27 cellular contexts compared by ENCODE assay signal in the genomic region with DNA sequence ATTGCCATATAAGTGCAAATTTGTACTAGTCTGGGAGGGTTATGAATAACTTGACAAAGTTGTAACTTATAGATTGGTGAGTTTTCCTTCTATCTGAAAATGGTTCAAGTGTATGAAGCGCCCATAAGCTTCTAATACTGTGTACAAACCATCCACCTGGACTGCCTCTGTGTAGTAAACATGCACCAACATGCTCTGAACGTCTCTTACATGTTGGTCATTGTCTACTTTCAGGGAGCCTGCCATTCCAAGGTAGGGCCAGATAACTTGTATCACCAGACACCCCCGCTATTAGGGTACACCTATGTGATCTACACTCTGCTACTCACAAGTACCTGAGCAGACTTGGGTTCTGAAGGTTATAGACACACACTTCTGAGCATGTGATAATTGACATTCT.
A peak's percentile ranks its signal among the peaks of the same experiment; 100 is the strongest.
DNase-seq lines count a peak whose midpoint lies in the region; ATAC-seq, FAIRE-seq and TF ChIP-seq lines count a peak whose summit lies in the region.
"Had no signal": no experiment of that assay in that cellular context is flagged by ENCODE, and none has a peak within 500 bp of the region (broad histone marks: within the 10 kb centered on the region; RNA-seq: fewer than 3 reads in every experiment).

No MANE protein-coding gene starts in this region.

- peak; percentile 81 for ATAC-seq in foreskin keratinocyte
- no peak for ATAC-seq in left colon
- ATAC-seq: GM12878 had no signal

- DNase-seq in bronchial epithelial cell (ENCODE audit: low read depth), result peak; percentile 39
- DNase-seq in epithelial cell of esophagus (ENCODE audit: low read depth), result peak; percentile 23
- DNase-seq in foreskin keratinocyte, result peak; percentile 45 to 77
- DNase-seq in mucosa of gallbladder (ENCODE audit: low spot score), result no peak
- DNase-seq in stimulated activated CD4-positive, alpha-beta T cell treated with anti-CD3 and anti-CD28 coated beads, Interleukin-2, amount 100 ng/mL, for 24 hours, result no peak
- no peak for DNase-seq in left colon
- DNase-seq: 8988T; ACHN; BE2C; C1 segment of cervical spinal cord; CD4-positive, alpha-beta memory T cell; CD4-positive, CD25-positive, alpha-beta regulatory T cell; CD8-positive, alpha-beta memory T cell; COR-L47; DMS 273 treated with DMSO at 0.1 percent for 48 hours; DMS153; DMS53; DMS79; DND-41; EL; GDM1 had no signal

- H3K27ac ChIP-seq in foreskin keratinocyte, result no peak overlapping the region
- H3K27ac ChIP-seq: BLaER1 had no signal

- FAIRE-seq in bronchial epithelial cell (lab: Jason Lieb, UNC), result peak; percentile 62
- FAIRE-seq: A204.1, GM12878, GM12892, GM18507, GM19239 had no signal

- H3K27me3 ChIP-seq in bronchial epithelial cell (ENCODE audit: control insufficient read depth, insufficient read depth, low read length), result no peaks in the 10 kb centered on the region
- no peaks in the 10 kb centered on the region for H3K27me3 ChIP-seq in foreskin keratinocyte
- H3K27me3 ChIP-seq: BE2C, BLaER1 had no signal

- H3K4me1 ChIP-seq in foreskin keratinocyte, result peaks cover 9% of the 10 kb centered on the region
- H3K4me1 ChIP-seq: BE2C, BLaER1 had no signal

- H3K36me3 ChIP-seq in bronchial epithelial cell (ENCODE audit: control insufficient read depth, insufficient read depth, low read length), result no peaks in the 10 kb centered on the region
- H3K36me3 ChIP-seq: BE2C, BLaER1 had no signal

- intact Hi-C loops in left colon (cut with DNase I, micrococcal nuclease), result no loop called here

- TF ChIP-seq CTCF in bronchial epithelial cell (IDR thresholded peaks at IDR 0.05; ENCODE audit: insufficient read depth, low read length, severe bottlenecking) (no peak), epithelial cell of esophagus (IDR thresholded peaks at IDR 0.05; ENCODE audit: insufficient read depth, low read depth, low read length, missing control alignments) (no peak), foreskin keratinocyte (conservative IDR thresholded peaks at IDR 0.05) (no peak)

- H3K4me3 ChIP-seq in bronchial epithelial cell (ENCODE audit: low read depth, low read length) (no peak overlapping the region), epithelial cell of esophagus (ENCODE audit: low read length) (no peak overlapping the region)
- H3K4me3 ChIP-seq: BLaER1, GM12878 had no signal

Comparison
In these comparisons a context has a peak if more than half of its experiments do, and no peak if none do; other contexts are left out.
1. DNase-seq: peak in bronchial epithelial cell (single experiment), epithelial cell of esophagus (single experiment) and foreskin keratinocyte (2 of 2); none in mucosa of gallbladder (single experiment), stimulated activated CD4-positive, alpha-beta T cell treated with anti-CD3 and anti-CD28 coated beads, Interleukin-2, amount 100 ng/mL, for 24 hours (0 of 2) and left colon (0 of 2).